Comparison of ENCODE assay signal across 3 cellular contexts in the genomic region with DNA sequence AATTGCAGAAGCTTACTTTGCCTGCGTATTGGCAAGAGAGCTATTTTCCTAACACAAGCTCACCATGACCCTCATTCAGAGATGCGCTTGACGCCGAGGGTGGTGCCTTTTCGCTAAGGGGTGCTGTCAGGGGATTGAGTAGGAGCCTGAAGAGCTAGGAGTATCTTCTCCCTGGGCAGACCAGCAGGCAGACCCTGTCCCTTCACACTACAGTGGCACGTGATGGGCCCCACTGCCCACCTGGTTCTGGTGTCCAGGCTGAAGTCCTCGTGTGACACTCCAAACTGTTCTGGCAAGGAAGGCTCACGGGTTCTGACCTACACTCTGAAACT.
TF ChIP-seq lines count a peak whose summit lies in the region.

No MANE protein-coding gene starts in this region.

TF ChIP-seq in SK-N-SH, 30 proteins besides CTCF, POLR2A, EP300 and RAD21:
- no peak for TF ChIP-seq PBX3 (IDR thresholded peaks at IDR 0.05)
- TF ChIP-seq FOXJ3 (CRISPR knock-in tag; IDR thresholded peaks at IDR 0.05) = no peak
- TF ChIP-seq ZBTB33 (IDR thresholded peaks at IDR 0.05; ENCODE audit: borderline replicate concordance, low read depth) = no peak
- no peak for TF ChIP-seq NFIC (IDR thresholded peaks at IDR 0.05; ENCODE audit: borderline replicate concordance)
- TF ChIP-seq, protein P1, sequence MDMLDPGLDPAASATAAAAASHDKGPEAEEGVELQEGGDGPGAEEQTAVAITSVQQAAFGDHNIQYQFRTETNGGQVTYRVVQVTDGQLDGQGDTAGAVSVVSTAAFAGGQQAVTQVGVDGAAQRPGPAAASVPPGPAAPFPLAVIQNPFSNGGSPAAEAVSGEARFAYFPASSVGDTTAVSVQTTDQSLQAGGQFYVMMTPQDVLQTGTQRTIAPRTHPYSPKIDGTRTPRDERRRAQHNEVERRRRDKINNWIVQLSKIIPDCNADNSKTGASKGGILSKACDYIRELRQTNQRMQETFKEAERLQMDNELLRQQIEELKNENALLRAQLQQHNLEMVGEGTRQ (IDR thresholded peaks at IDR 0.05; ENCODE audit: borderline replicate concordance, low read depth, low read length) = no peak
- TF ChIP-seq GABPA (IDR thresholded peaks at IDR 0.05; ENCODE audit: low read depth) = no peak
- no peak for TF ChIP-seq YY1 (IDR thresholded peaks at IDR 0.05; ENCODE audit: low read depth)
- no peak for TF ChIP-seq MXI1 (IDR thresholded peaks at IDR 0.05; ENCODE audit: low read depth, low read length)
- no peak for TF ChIP-seq FOSL2 (IDR thresholded peaks at IDR 0.05; ENCODE audit: borderline replicate concordance, low read depth)
- TF ChIP-seq JUND (IDR thresholded peaks at IDR 0.05) = no peak
- TF ChIP-seq MEF2A (IDR thresholded peaks at IDR 0.05; ENCODE audit: borderline replicate concordance, low read depth) = no peak

TF ChIP-seq in SK-N-SH treated with all-trans-retinoic acid at 6 μM for 48 hours, 23 proteins besides CTCF, POLR2A, EP300 and RAD21:
- TF ChIP-seq ZFP3 (CRISPR knock-in tag; IDR thresholded peaks at IDR 0.05) = no peak
- TF ChIP-seq TOX (CRISPR knock-in tag; IDR thresholded peaks at IDR 0.05; ENCODE audit: borderline replicate concordance) = no peak
- no peak for TF ChIP-seq GLIS3 (CRISPR knock-in tag; IDR thresholded peaks at IDR 0.05)
- TF ChIP-seq TCF4 (CRISPR knock-in tag; IDR thresholded peaks at IDR 0.05; ENCODE audit: borderline replicate concordance) = no peak
- no peak for TF ChIP-seq SNAI2 (CRISPR knock-in tag; IDR thresholded peaks at IDR 0.05)
- TF ChIP-seq ZNF8 (CRISPR knock-in tag; IDR thresholded peaks at IDR 0.05) = no peak
- TF ChIP-seq RARB (CRISPR knock-in tag; IDR thresholded peaks at IDR 0.05) = no peak
- TF ChIP-seq, protein P2, sequence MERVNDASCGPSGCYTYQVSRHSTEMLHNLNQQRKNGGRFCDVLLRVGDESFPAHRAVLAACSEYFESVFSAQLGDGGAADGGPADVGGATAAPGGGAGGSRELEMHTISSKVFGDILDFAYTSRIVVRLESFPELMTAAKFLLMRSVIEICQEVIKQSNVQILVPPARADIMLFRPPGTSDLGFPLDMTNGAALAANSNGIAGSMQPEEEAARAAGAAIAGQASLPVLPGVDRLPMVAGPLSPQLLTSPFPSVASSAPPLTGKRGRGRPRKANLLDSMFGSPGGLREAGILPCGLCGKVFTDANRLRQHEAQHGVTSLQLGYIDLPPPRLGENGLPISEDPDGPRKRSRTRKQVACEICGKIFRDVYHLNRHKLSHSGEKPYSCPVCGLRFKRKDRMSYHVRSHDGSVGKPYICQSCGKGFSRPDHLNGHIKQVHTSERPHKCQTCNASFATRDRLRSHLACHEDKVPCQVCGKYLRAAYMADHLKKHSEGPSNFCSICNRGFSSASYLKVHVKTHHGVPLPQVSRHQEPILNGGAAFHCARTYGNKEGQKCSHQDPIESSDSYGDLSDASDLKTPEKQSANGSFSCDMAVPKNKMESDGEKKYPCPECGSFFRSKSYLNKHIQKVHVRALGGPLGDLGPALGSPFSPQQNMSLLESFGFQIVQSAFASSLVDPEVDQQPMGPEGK (CRISPR knock-in tag; IDR thresholded peaks at IDR 0.05; ENCODE audit: borderline replicate concordance) = no peak
- no peak for TF ChIP-seq ZNF70 (CRISPR knock-in tag; IDR thresholded peaks at IDR 0.05)
- no peak for TF ChIP-seq ARNTL (CRISPR knock-in tag; IDR thresholded peaks at IDR 0.05; ENCODE audit: borderline replicate concordance, low read depth)
- TF ChIP-seq ZC3H10 (CRISPR knock-in tag; IDR thresholded peaks at IDR 0.05) = no peak
- TF ChIP-seq ISL1 (CRISPR knock-in tag; IDR thresholded peaks at IDR 0.05) = no peak
- TF ChIP-seq, protein P3, sequence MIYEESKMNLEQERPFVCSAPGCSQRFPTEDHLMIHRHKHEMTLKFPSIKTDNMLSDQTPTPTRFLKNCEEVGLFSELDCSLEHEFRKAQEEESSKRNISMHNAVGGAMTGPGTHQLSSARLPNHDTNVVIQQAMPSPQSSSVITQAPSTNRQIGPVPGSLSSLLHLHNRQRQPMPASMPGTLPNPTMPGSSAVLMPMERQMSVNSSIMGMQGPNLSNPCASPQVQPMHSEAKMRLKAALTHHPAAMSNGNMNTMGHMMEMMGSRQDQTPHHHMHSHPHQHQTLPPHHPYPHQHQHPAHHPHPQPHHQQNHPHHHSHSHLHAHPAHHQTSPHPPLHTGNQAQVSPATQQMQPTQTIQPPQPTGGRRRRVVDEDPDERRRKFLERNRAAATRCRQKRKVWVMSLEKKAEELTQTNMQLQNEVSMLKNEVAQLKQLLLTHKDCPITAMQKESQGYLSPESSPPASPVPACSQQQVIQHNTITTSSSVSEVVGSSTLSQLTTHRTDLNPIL (CRISPR knock-in tag; IDR thresholded peaks at IDR 0.05; ENCODE audit: low read depth) = no peak
- no peak for TF ChIP-seq ZNF565 (CRISPR knock-in tag; conservative IDR thresholded peaks at IDR 0.05; ENCODE audit: low read depth)
- TF ChIP-seq PPARA (CRISPR knock-in tag; IDR thresholded peaks at IDR 0.05; ENCODE audit: borderline replicate concordance) = no peak
- TF ChIP-seq CSDC2 (CRISPR knock-in tag; IDR thresholded peaks at IDR 0.05) = no peak
- TF ChIP-seq, protein P4, sequence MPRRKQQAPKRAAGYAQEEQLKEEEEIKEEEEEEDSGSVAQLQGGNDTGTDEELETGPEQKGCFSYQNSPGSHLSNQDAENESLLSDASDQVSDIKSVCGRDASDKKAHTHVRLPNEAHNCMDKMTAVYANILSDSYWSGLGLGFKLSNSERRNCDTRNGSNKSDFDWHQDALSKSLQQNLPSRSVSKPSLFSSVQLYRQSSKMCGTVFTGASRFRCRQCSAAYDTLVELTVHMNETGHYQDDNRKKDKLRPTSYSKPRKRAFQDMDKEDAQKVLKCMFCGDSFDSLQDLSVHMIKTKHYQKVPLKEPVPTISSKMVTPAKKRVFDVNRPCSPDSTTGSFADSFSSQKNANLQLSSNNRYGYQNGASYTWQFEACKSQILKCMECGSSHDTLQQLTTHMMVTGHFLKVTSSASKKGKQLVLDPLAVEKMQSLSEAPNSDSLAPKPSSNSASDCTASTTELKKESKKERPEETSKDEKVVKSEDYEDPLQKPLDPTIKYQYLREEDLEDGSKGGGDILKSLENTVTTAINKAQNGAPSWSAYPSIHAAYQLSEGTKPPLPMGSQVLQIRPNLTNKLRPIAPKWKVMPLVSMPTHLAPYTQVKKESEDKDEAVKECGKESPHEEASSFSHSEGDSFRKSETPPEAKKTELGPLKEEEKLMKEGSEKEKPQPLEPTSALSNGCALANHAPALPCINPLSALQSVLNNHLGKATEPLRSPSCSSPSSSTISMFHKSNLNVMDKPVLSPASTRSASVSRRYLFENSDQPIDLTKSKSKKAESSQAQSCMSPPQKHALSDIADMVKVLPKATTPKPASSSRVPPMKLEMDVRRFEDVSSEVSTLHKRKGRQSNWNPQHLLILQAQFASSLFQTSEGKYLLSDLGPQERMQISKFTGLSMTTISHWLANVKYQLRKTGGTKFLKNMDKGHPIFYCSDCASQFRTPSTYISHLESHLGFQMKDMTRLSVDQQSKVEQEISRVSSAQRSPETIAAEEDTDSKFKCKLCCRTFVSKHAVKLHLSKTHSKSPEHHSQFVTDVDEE (CRISPR knock-in tag; IDR thresholded peaks at IDR 0.05) = no peak

TF ChIP-seq in H1, 55 proteins besides CTCF, POLR2A, EP300 and RAD21:
- TF ChIP-seq TEAD4 (IDR thresholded peaks at IDR 0.05; ENCODE audit: low read depth, low read length) = no peak
- TF ChIP-seq SP1 (IDR thresholded peaks at IDR 0.05; ENCODE audit: low read depth, low read length) = no peak
- no peak for TF ChIP-seq CHD2 (IDR thresholded peaks at IDR 0.05; ENCODE audit: low read length)
